Comparison of ENCODE assay signal across 18 cellular contexts in genomic region chr12:49388682-49389081, GRCh38. TPM values are rescaled to one million over a fixed set of nuclear protein-coding genes. Genes with fewer than 3 reads are reported as not detected.
DNase-seq lines count a peak whose midpoint lies in the region; ATAC-seq and TF ChIP-seq lines count a peak whose summit lies in the region.
"Had no signal": no experiment of that assay in that cellular context is flagged by ENCODE, and none has a peak within 500 bp of the region (broad histone marks: within the 10 kb centered on the region; RNA-seq: fewer than 3 reads in every experiment).

No MANE protein-coding gene starts in this region.

- CTCF ChIA-PET in CD8-positive, alpha-beta T cell (lab: Charles Lee), result interaction anchor here (1.0 to 2.4 kb wide), 7 partner anchors 9 to 60 kb away, joined by 3 to 9 read pairs (median 4); partner anchors contain the start of genes DNAJC22 and SPATS2
- CTCF ChIA-PET in activated CD8-positive, alpha-beta T cell treated with anti-CD3 and anti-CD28 coated beads for 36 hours (lab: Charles Lee), result interaction anchor here (1.1 to 2.8 kb wide), 9 partner anchors 11 to 125 kb away, joined by 3 to 16 read pairs (median 4); partner anchors contain the start of gene SPATS2

- H3K4me1 ChIP-seq in CD8-positive, alpha-beta T cell (ENCODE audit: insufficient read depth, low read length), result no peaks in the 10 kb centered on the region
- H3K4me1 ChIP-seq in H9 (ENCODE audit: insufficient read depth, low read length), result no peaks in the 10 kb centered on the region; the same call in 1 of the 2 replicates

- no peaks in the 10 kb centered on the region for H3K9me3 ChIP-seq in CD8-positive, alpha-beta T cell (ENCODE audit: low read length)
- H3K9me3 ChIP-seq in H9 (ENCODE audit: control insufficient read depth, low read depth, low read length), result no peaks in the 10 kb centered on the region

- no peak overlapping the region for H3T11ph ChIP-seq in H9 (ENCODE audit: low read length)

- no peak overlapping the region for H2BK20ac ChIP-seq in H9 (ENCODE audit: low read depth, low read length, poor library complexity, severe bottlenecking)

- H3K56ac ChIP-seq in H9 (ENCODE audit: insufficient read length, low read depth, low read length), result no peak overlapping the region

- no peak overlapping the region for H4K5ac ChIP-seq in H9 (ENCODE audit: insufficient read length, low read depth, low read length)

- no peak overlapping the region for H2BK12ac ChIP-seq in H9 (ENCODE audit: insufficient read length, low read depth, low read length)

- no peak overlapping the region for H3K14ac ChIP-seq in H9 (ENCODE audit: insufficient read depth, low read length)

- H3K27ac Mint-ChIP-seq in activated T-cell treated with anti-CD3 and anti-CD28 coated beads, Interleukin-2, amount 50 U/mL, for 24 hours, result no peak overlapping the region
- no peak overlapping the region for H3K27ac Mint-ChIP-seq in CD8-positive, alpha-beta T cell
- no peak overlapping the region for H3K27ac Mint-ChIP-seq in activated CD8-positive, alpha-beta T cell treated with anti-CD3 and anti-CD28 coated beads for 36 hours
- no peak overlapping the region for H3K27ac Mint-ChIP-seq in naive thymus-derived CD8-positive, alpha-beta T cell
- no peak overlapping the region for H3K27ac Mint-ChIP-seq in H9

- H3K27me3 Mint-ChIP-seq in activated T-cell treated with anti-CD3 and anti-CD28 coated beads, Interleukin-2, amount 50 U/mL, for 24 hours, result no peaks in the 10 kb centered on the region
- no peaks in the 10 kb centered on the region for H3K27me3 Mint-ChIP-seq in CD8-positive, alpha-beta T cell (ENCODE audit: low read depth)
- no peaks in the 10 kb centered on the region for H3K27me3 Mint-ChIP-seq in activated CD8-positive, alpha-beta T cell treated with anti-CD3 and anti-CD28 coated beads for 36 hours
- peaks cover 0 to 3% (median 0%) of the 10 kb centered on the region in 5 donors for H3K27me3 Mint-ChIP-seq in naive thymus-derived CD8-positive, alpha-beta T cell
- no peaks in the 10 kb centered on the region for H3K27me3 Mint-ChIP-seq in H9 (ENCODE audit: low read depth)

- no peak overlapping the region for H2AK5ac ChIP-seq in H9 (ENCODE audit: insufficient read length, low read length)

- peak overlapping the region; percentile 20 for H3K4me3 Mint-ChIP-seq in activated T-cell treated with anti-CD3 and anti-CD28 coated beads, Interleukin-2, amount 50 U/mL, for 24 hours
- H3K4me3 Mint-ChIP-seq in CD8-positive, alpha-beta T cell, result peak overlapping the region; percentile 40
- H3K4me3 Mint-ChIP-seq in activated CD8-positive, alpha-beta T cell treated with anti-CD3 and anti-CD28 coated beads for 36 hours, result no peak overlapping the region
- peak overlapping the region in 8 of 10 donors; percentile 45 to 75 (median 58) for H3K4me3 Mint-ChIP-seq in naive thymus-derived CD8-positive, alpha-beta T cell
- H3K4me3 Mint-ChIP-seq in H9, result no peak overlapping the region

- H2AFZ ChIP-seq in H9 (ENCODE audit: low read length), result no peak overlapping the region

- H3K9me3 Mint-ChIP-seq in activated T-cell treated with anti-CD3 and anti-CD28 coated beads, Interleukin-2, amount 50 U/mL, for 24 hours, result no peaks in the 10 kb centered on the region
- H3K9me3 Mint-ChIP-seq in CD8-positive, alpha-beta T cell, result no peaks in the 10 kb centered on the region
- no peaks in the 10 kb centered on the region for H3K9me3 Mint-ChIP-seq in activated CD8-positive, alpha-beta T cell treated with anti-CD3 and anti-CD28 coated beads for 36 hours
- H3K9me3 Mint-ChIP-seq in naive thymus-derived CD8-positive, alpha-beta T cell, result no peaks in the 10 kb centered on the region
- no peaks in the 10 kb centered on the region for H3K9me3 Mint-ChIP-seq in H9

- H3K27ac ChIP-seq in CD8-positive, alpha-beta T cell (ENCODE audit: low read depth, low read length), result no peak overlapping the region
- H3K27ac ChIP-seq in H9 (ENCODE audit: insufficient read length, low read depth, low read length), result no peak overlapping the region
- H3K27ac ChIP-seq: C4-2B had no signal

- no peaks in the 10 kb centered on the region for H3K36me3 Mint-ChIP-seq in activated T-cell treated with anti-CD3 and anti-CD28 coated beads, Interleukin-2, amount 50 U/mL, for 24 hours (ENCODE audit: low read depth)
- no peaks in the 10 kb centered on the region for H3K36me3 Mint-ChIP-seq in CD8-positive, alpha-beta T cell
- no peaks in the 10 kb centered on the region for H3K36me3 Mint-ChIP-seq in activated CD8-positive, alpha-beta T cell treated with anti-CD3 and anti-CD28 coated beads for 36 hours (ENCODE audit: low read depth)
- peaks cover 0 to 2% (median 0%) of the 10 kb centered on the region in 3 donors for H3K36me3 Mint-ChIP-seq in naive thymus-derived CD8-positive, alpha-beta T cell
- peaks cover 0 to 5% (median 1%) of the 10 kb centered on the region in 3 experiments; a peak in 3 of 7 replicates for H3K36me3 Mint-ChIP-seq in H9 (ENCODE audit: insufficient read depth in 1 of 3, low read depth in 3 of 3)

- no peak overlapping the region for H2BK120ac ChIP-seq in H9 (ENCODE audit: low read depth, low read length, poor library complexity, severe bottlenecking)

- H3K23me2 ChIP-seq in H9 (ENCODE audit: insufficient read length, low read depth, low read length, poor library complexity, severe bottlenecking), result no peaks in the 10 kb centered on the region

- H3K27me3 ChIP-seq in CD8-positive, alpha-beta T cell (ENCODE audit: insufficient read depth, low read length), result no peaks in the 10 kb centered on the region
- H3K27me3 ChIP-seq in H9 (ENCODE audit: insufficient read depth, low read length), result no peaks in the 10 kb centered on the region

- POLR2A ChIA-PET in CD8-positive, alpha-beta T cell (lab: Charles Lee), result no interaction called here
- POLR2A ChIA-PET in activated CD8-positive, alpha-beta T cell treated with anti-CD3 and anti-CD28 coated beads for 36 hours (lab: Charles Lee), result no interaction called here
- POLR2A ChIA-PET in naive thymus-derived CD8-positive, alpha-beta T cell (lab: Charles Lee), result interaction anchor here (0.6 to 1.5 kb wide), 2 partner anchors 23 to 24 kb away, joined by 3 to 4 read pairs; no protein-coding TSS in a partner anchor

- no peak overlapping the region for H3K9ac ChIP-seq in H9 (ENCODE audit: extremely low read depth, insufficient read length, low read length)

- no CpG with 5 or more reads among the region's 1 CpG for WGBS in H9 (ENCODE audit: extremely low coverage, insufficient read length, low lambda C conversion rate)

- H4K91ac ChIP-seq in H9 (ENCODE audit: insufficient read length, low read depth, low read length), result no peak overlapping the region

- H4K20me1 ChIP-seq in H9 (ENCODE audit: control insufficient read depth, insufficient read depth, insufficient read length), result no peaks in the 10 kb centered on the region

- DNase-seq in activated T-cell treated with anti-CD3 and anti-CD28 coated beads, Interleukin-2, amount 50 U/mL, for 24 hours, result no peak
- DNase-seq in activated T-cell treated with anti-CD3 and anti-CD28 coated beads for 4 hours, result no peak
- DNase-seq in CD8-positive, alpha-beta T cell, result no peak
- DNase-seq in activated CD8-positive, alpha-beta T cell treated with anti-CD3 and anti-CD28 coated beads for 36 hours, result no peak
- no peak for DNase-seq in naive thymus-derived CD8-positive, alpha-beta T cell
- no peak for DNase-seq in H9
- no peak for DNase-seq in cortex of kidney (lab: John Stamatoyannopoulos, UW)
- DNase-seq in GM03348 (ENCODE audit: low spot score), result no peak
- DNase-seq: Calu3; HCEC 1CT; NCI-H1417; NCI-H2029 treated with DMSO at 0.1 percent for 48 hours; NCI-H226; NCI-H526 treated with DMSO at 0.1 percent for 48 hours; NK-92 treated with Interleukin-12 subunit alpha and Interleukin-12 subunit beta, amount 100 ng/mL, for 24 hours; PC-3 had no signal

- H3K4ac ChIP-seq in H9 (ENCODE audit: low read depth, low read length), result no peak overlapping the region

- no peak overlapping the region for H3K4me2 ChIP-seq in H9 (ENCODE audit: insufficient read depth, insufficient read length, low read length)

- no peak overlapping the region for H4K8ac ChIP-seq in H9 (replicated peaks; ENCODE audit: insufficient read length, low read depth, low read length)

- H3K79me1 ChIP-seq in H9 (ENCODE audit: insufficient read depth, low read depth, low read length, poor library complexity, severe bottlenecking), result no peaks in the 10 kb centered on the region

- H3K23ac ChIP-seq in H9 (ENCODE audit: insufficient read length, low read depth, low read length), result no peak overlapping the region

- no peaks in the 10 kb centered on the region for H3K79me2 ChIP-seq in H9 (ENCODE audit: insufficient read depth, low read length)

- no peak overlapping the region for H3K18ac ChIP-seq in H9 (ENCODE audit: insufficient read length, low read depth, low read length)

- peaks cover 7% of the 10 kb centered on the region for H3K4me1 Mint-ChIP-seq in activated T-cell treated with anti-CD3 and anti-CD28 coated beads, Interleukin-2, amount 50 U/mL, for 24 hours (ENCODE audit: low read depth)
- peaks cover 4% of the 10 kb centered on the region for H3K4me1 Mint-ChIP-seq in CD8-positive, alpha-beta T cell (ENCODE audit: low read depth)
- H3K4me1 Mint-ChIP-seq in activated CD8-positive, alpha-beta T cell treated with anti-CD3 and anti-CD28 coated beads for 36 hours (ENCODE audit: low read depth), result peaks cover 4% of the 10 kb centered on the region
- H3K4me1 Mint-ChIP-seq in naive thymus-derived CD8-positive, alpha-beta T cell, result peaks cover 0 to 8% (median 3%) of the 10 kb centered on the region in 4 donors
- H3K4me1 Mint-ChIP-seq in H9, result peaks cover 0 to 15% of the 10 kb centered on the region in 2 experiments; a peak in 2 of 4 replicates

- no peak for TF ChIP-seq CTCF in CD8-positive, alpha-beta T cell (IDR thresholded peaks at IDR 0.05)
- TF ChIP-seq CTCF in activated CD8-positive, alpha-beta T cell treated with anti-CD3 and anti-CD28 coated beads for 36 hours (IDR thresholded peaks at IDR 0.05), result no peak
- no peak for TF ChIP-seq CTCF in H9 (conservative IDR thresholded peaks at IDR 0.05)

- intact Hi-C loops in CD8-positive, alpha-beta T cell (cut with DNase I, micrococcal nuclease), result loop anchor here in 1 of 2 experiments (1.0 kb wide), 1 partner anchor 30 kb away; no protein-coding TSS in a partner anchor
- intact Hi-C loops in activated CD8-positive, alpha-beta T cell treated with anti-CD3 and anti-CD28 coated beads for 36 hours (cut with micrococcal nuclease), result no loop called here

- no peaks in the 10 kb centered on the region for H3K36me3 ChIP-seq in CD8-positive, alpha-beta T cell (ENCODE audit: insufficient read depth, low read length)

- no peak overlapping the region for H3K4me3 ChIP-seq in CD8-positive, alpha-beta T cell (ENCODE audit: low read depth, low read length)
- H3K4me3 ChIP-seq: GM12878 had no signal

- H2BK15ac ChIP-seq in H9 (ENCODE audit: low read depth, low read length), result no peak overlapping the region

- no peak for ATAC-seq in CD8-positive, alpha-beta T cell
- peak; percentile 42 for ATAC-seq in activated CD8-positive, alpha-beta T cell treated with anti-CD3 and anti-CD28 coated beads for 36 hours
- ATAC-seq in naive thymus-derived CD8-positive, alpha-beta T cell, result peak in 1 of 2 donors; percentile 11
- ATAC-seq: GM12878, PC-3 had no signal

- H2BK5ac ChIP-seq in H9 (ENCODE audit: insufficient read length, low read length), result no peak overlapping the region

RNA-seq across cellular contexts. Expression of gene SPATS2, which starts 21.4 kb away (rescaled TPM):
- 1 to 10 TPM; 5.6 to 7.2 TPM for total RNA-seq in CD8-positive, alpha-beta T cell
- total RNA-seq in activated CD8-positive, alpha-beta T cell treated with anti-CD3 and anti-CD28 coated beads for 36 hours, result 10 to 100 TPM in 1 of 2 experiments, 1 to 10 TPM in 1; 9.2 to 10.8 TPM
- total RNA-seq in naive thymus-derived CD8-positive, alpha-beta T cell, result 1 to 10 TPM; 5.9 to 6.3 TPM
- 1 to 10 TPM; 2.7 to 5.7 (median 3.9) TPM for polyA plus RNA-seq in naive thymus-derived CD8-positive, alpha-beta T cell
- total RNA-seq in H9 (2021), result 16.0 and 17.1 TPM in 2 replicates

RNA-seq across cellular contexts. Expression of gene DNAJC22, which starts 42.0 kb away (rescaled TPM):
- not detected for total RNA-seq in CD8-positive, alpha-beta T cell
- under 1 TPM in 1 of 2 experiments, not detected in 1; 0.14 TPM for total RNA-seq in activated CD8-positive, alpha-beta T cell treated with anti-CD3 and anti-CD28 coated beads for 36 hours
- total RNA-seq in naive thymus-derived CD8-positive, alpha-beta T cell, result not detected
- not detected for polyA plus RNA-seq in naive thymus-derived CD8-positive, alpha-beta T cell
- total RNA-seq in H9 (2021), result 2.6 and 3.2 TPM in 2 replicates

RNA-seq across cellular contexts. Expression of gene C1QL4, which starts 51.7 kb away (rescaled TPM):
- total RNA-seq in CD8-positive, alpha-beta T cell, result not detected
- total RNA-seq in activated CD8-positive, alpha-beta T cell treated with anti-CD3 and anti-CD28 coated beads for 36 hours, result not detected
- total RNA-seq in naive thymus-derived CD8-positive, alpha-beta T cell, result not detected
- polyA plus RNA-seq in naive thymus-derived CD8-positive, alpha-beta T cell, result not detected
- total RNA-seq in H9 (2021), result 1.2 and 1.9 TPM in 2 replicates
- total RNA-seq: Calu3, GM12878 had no signal

Comparison
In these comparisons a context has a peak if more than half of its experiments do, and no peak if none do; other contexts are left out.
1. H3K4me3 Mint-ChIP-seq: peak in activated T-cell treated with anti-CD3 and anti-CD28 coated beads, Interleukin-2, amount 50 U/mL, for 24 hours (single experiment), CD8-positive, alpha-beta T cell (single experiment) and naive thymus-derived CD8-positive, alpha-beta T cell (8 of 10); none in activated CD8-positive, alpha-beta T cell treated with anti-CD3 and anti-CD28 coated beads for 36 hours (single experiment) and H9 (0 of 2).